1 cellular context compared by ENCODE assay signal in genomic region chr5:135466178-135467050, GRCh38.
TF ChIP-seq lines count a peak whose summit lies in the region.

No MANE protein-coding gene starts in this region.

TF ChIP-seq in HepG2, 621 proteins besides CTCF, POLR2A, EP300 and RAD21 (continued from another document and continues in another):
- TF ChIP-seq, protein P1, sequence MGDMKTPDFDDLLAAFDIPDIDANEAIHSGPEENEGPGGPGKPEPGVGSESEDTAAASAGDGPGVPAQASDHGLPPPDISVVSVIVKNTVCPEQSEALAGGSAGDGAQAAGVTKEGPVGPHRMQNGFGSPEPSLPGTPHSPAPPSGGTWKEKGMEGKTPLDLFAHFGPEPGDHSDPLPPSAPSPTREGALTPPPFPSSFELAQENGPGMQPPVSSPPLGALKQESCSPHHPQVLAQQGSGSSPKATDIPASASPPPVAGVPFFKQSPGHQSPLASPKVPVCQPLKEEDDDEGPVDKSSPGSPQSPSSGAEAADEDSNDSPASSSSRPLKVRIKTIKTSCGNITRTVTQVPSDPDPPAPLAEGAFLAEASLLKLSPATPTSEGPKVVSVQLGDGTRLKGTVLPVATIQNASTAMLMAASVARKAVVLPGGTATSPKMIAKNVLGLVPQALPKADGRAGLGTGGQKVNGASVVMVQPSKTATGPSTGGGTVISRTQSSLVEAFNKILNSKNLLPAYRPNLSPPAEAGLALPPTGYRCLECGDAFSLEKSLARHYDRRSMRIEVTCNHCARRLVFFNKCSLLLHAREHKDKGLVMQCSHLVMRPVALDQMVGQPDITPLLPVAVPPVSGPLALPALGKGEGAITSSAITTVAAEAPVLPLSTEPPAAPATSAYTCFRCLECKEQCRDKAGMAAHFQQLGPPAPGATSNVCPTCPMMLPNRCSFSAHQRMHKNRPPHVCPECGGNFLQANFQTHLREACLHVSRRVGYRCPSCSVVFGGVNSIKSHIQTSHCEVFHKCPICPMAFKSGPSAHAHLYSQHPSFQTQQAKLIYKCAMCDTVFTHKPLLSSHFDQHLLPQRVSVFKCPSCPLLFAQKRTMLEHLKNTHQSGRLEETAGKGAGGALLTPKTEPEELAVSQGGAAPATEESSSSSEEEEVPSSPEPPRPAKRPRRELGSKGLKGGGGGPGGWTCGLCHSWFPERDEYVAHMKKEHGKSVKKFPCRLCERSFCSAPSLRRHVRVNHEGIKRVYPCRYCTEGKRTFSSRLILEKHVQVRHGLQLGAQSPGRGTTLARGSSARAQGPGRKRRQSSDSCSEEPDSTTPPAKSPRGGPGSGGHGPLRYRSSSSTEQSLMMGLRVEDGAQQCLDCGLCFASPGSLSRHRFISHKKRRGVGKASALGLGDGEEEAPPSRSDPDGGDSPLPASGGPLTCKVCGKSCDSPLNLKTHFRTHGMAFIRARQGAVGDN (CRISPR knock-in tag; IDR thresholded peaks at IDR 0.05), result peak; percentile 47
- TF ChIP-seq MAZ (IDR thresholded peaks at IDR 0.05; ENCODE audit: borderline replicate concordance, low read depth, low read length) (no peak), MAZ (CRISPR knock-in tag; IDR thresholded peaks at IDR 0.05; ENCODE audit: low read depth) (peak; percentile 60; the same call in 1 of the 2 replicates), XRCC5 (optimal IDR thresholded peaks at IDR 0.05; ENCODE audit: low read length) (peak; percentile 58), ZNF800 (CRISPR knock-in tag; IDR thresholded peaks at IDR 0.05) (no peak), HMGXB3 (CRISPR knock-in tag; IDR thresholded peaks at IDR 0.05; ENCODE audit: borderline replicate concordance) (0 out of 2 replicates have a peak, but pooled peaks have one; percentile 28), ZNF788 (CRISPR knock-in tag; IDR thresholded peaks at IDR 0.05; ENCODE audit: borderline replicate concordance) (peak; percentile 28; the same call in 1 of the 2 replicates), ZNF33B (CRISPR knock-in tag; IDR thresholded peaks at IDR 0.05) (0 out of 2 replicates have a peak, but pooled peaks have one; percentile 37), HNRNPLL (IDR thresholded peaks at IDR 0.05; ENCODE audit: low read depth, low read length, poor library complexity, severe bottlenecking) (peak; percentile 99), RXRB (CRISPR knock-in tag; IDR thresholded peaks at IDR 0.05; ENCODE audit: borderline replicate concordance) (0 out of 2 replicates have a peak, but pooled peaks have one; percentile 22), IKZF4 (CRISPR knock-in tag; IDR thresholded peaks at IDR 0.05; ENCODE audit: borderline replicate concordance, low read depth, not compliant biosample characterization) (no peak), ZSCAN25 (CRISPR knock-in tag; IDR thresholded peaks at IDR 0.05) (0 out of 2 replicates have a peak, but pooled peaks have one; percentile 23), MZF1 (CRISPR knock-in tag; IDR thresholded peaks at IDR 0.05; ENCODE audit: borderline replicate concordance) (no peak), MXI1 (IDR thresholded peaks at IDR 0.05; ENCODE audit: borderline replicate concordance, low read depth, low read length) (0 out of 3 replicates have a peak, but pooled peaks have one; percentile 33), YY1 (IDR thresholded peaks at IDR 0.05; ENCODE audit: insufficient read depth, insufficient replicate concordance, low read depth, low read length) (peak; percentile 16), ZMYM3 (CRISPR knock-in tag; IDR thresholded peaks at IDR 0.05) (no peak), REL (CRISPR knock-in tag; conservative IDR thresholded peaks at IDR 0.05) (no peak), STAG1 (CRISPR knock-in tag; IDR thresholded peaks at IDR 0.05) (peak; percentile 93), TBX2 (CRISPR knock-in tag; IDR thresholded peaks at IDR 0.05; ENCODE audit: borderline replicate concordance) (peak; percentile 43; the same call in 1 of the 2 replicates), GABPB1 (CRISPR knock-in tag; IDR thresholded peaks at IDR 0.05) (peak; percentile 50; the same call in 1 of the 2 replicates), SIN3A (IDR thresholded peaks at IDR 0.05; ENCODE audit: borderline replicate concordance, low read depth, low read length) (no peak), ZFP36 (IDR thresholded peaks at IDR 0.05; ENCODE audit: borderline replicate concordance, low read depth, low read length, partially characterized antibody) (peak; percentile 24), FOXO1 (CRISPR knock-in tag; IDR thresholded peaks at IDR 0.05) (0 out of 2 replicates have a peak, but pooled peaks have one; percentile 22), KLF16 (CRISPR knock-in tag; IDR thresholded peaks at IDR 0.05) (0 out of 4 replicates have a peak, but pooled peaks of 1 of the 2 experiments have one; percentile 32), MED8 (CRISPR knock-in tag; IDR thresholded peaks at IDR 0.05; ENCODE audit: insufficient replicate concordance) (no peak), SALL1 (CRISPR knock-in tag; IDR thresholded peaks at IDR 0.05) (peak; percentile 32; the same call in 1 of the 2 replicates), HMGXB4 (CRISPR knock-in tag; IDR thresholded peaks at IDR 0.05; ENCODE audit: borderline replicate concordance in 1 of 2, low read depth in 1 of 2) (peak; percentile 57; a peak in 2 of 4 replicates), GATAD2A (CRISPR knock-in tag; IDR thresholded peaks at IDR 0.05) (0 out of 2 replicates have a peak, but pooled peaks have one; percentile 14), JARID2 (CRISPR knock-in tag; IDR thresholded peaks at IDR 0.05; ENCODE audit: insufficient replicate concordance) (no peak), ZNF263 (CRISPR knock-in tag; IDR thresholded peaks at IDR 0.05) (no peak), KLF11 (CRISPR knock-in tag; IDR thresholded peaks at IDR 0.05) (0 out of 2 replicates have a peak, but pooled peaks have one; percentile 42), KDM5B (CRISPR knock-in tag; IDR thresholded peaks at IDR 0.05; ENCODE audit: borderline replicate concordance) (peak; percentile 22; the same call in 1 of the 2 replicates), ZNF280B (CRISPR knock-in tag; IDR thresholded peaks at IDR 0.05; ENCODE audit: borderline replicate concordance) (0 out of 2 replicates have a peak, but pooled peaks have one; percentile 56), MYPOP (CRISPR knock-in tag; IDR thresholded peaks at IDR 0.05) (peak; percentile 74; the same call in 1 of the 2 replicates), TGIF2 (CRISPR knock-in tag; IDR thresholded peaks at IDR 0.05) (no peak)
- TF ChIP-seq, protein P2, sequence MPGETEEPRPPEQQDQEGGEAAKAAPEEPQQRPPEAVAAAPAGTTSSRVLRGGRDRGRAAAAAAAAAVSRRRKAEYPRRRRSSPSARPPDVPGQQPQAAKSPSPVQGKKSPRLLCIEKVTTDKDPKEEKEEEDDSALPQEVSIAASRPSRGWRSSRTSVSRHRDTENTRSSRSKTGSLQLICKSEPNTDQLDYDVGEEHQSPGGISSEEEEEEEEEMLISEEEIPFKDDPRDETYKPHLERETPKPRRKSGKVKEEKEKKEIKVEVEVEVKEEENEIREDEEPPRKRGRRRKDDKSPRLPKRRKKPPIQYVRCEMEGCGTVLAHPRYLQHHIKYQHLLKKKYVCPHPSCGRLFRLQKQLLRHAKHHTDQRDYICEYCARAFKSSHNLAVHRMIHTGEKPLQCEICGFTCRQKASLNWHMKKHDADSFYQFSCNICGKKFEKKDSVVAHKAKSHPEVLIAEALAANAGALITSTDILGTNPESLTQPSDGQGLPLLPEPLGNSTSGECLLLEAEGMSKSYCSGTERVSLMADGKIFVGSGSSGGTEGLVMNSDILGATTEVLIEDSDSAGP (CRISPR knock-in tag; IDR thresholded peaks at IDR 0.05; ENCODE audit: borderline replicate concordance), result peak; percentile 36; the same call in 1 of the 2 replicates
- TF ChIP-seq, protein P3, sequence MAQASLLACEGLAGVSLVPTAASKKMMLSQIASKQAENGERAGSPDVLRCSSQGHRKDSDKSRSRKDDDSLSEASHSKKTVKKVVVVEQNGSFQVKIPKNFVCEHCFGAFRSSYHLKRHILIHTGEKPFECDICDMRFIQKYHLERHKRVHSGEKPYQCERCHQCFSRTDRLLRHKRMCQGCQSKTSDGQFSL (CRISPR knock-in tag; IDR thresholded peaks at IDR 0.05), result no peak
